ENCODE assay signal across 10 cellular contexts in the genomic region with DNA sequence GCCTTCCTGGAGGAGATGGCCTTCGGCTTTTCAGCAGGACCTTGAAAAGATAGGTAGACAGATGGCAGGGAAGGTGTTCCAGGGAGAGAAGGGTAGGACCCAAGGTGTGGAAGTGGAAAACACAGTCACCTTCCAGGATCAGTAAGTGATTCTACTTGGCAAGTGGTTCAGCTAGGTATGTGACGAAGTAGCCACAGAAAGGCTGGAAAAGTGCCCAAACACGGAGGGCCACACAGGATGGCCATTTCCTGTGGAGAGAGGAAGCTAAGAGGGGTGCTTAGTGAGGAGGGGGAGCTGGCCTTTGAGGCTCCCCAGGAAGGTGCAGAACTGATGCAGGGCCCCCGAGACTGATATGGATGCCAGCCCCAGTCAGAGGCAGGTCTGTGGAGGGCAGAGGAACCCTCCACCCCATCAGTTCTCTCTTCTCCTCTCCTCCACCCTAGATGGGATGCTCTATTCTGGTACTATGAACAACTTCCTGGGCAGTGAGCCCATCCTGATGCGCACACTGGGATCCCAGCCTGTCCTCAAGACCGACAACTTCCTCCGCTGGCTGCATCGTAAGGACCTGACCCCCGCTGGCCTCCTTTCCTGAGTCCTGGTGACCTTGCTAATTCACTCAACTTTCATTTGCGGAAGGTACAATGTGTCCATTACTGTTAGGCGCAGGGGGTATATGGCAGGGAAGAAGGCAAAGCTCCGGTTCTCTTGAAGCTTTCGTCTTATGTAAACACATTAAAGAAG. TPM values are rescaled to one million over a fixed set of nuclear protein-coding genes. Genes with fewer than 3 reads are reported as not detected.
A peak's percentile ranks its signal among the peaks of the same experiment; 100 is the strongest.
DNase-seq lines count a peak whose midpoint lies in the region; ATAC-seq and TF ChIP-seq lines count a peak whose summit lies in the region.
"Had no signal": no experiment of that assay in that cellular context is flagged by ENCODE, and none has a peak within 500 bp of the region (broad histone marks: within the 10 kb centered on the region; RNA-seq: fewer than 3 reads in every experiment).

No MANE protein-coding gene starts in this region.

- intact Hi-C loops in esophagus squamous epithelium (cut with DNase I): no loop called here

- H3K36me3 ChIP-seq in BE2C (no peaks in the 10 kb centered on the region), esophagus squamous epithelium (peaks cover 0 to 90% (median 0%) of the 10 kb centered on the region in 3 donors)

- ATAC-seq in SK-N-SH treated with all-trans-retinoic acid at 6 μM for 48 hours: peak; percentile 6
- ATAC-seq in HG02763 (IDR thresholded peaks at IDR 0.05; ENCODE audit: unreplicated experiment): no peak
- no peak for ATAC-seq in GM19455 (IDR thresholded peaks at IDR 0.05; ENCODE audit: unreplicated experiment)

- peak overlapping the region; percentile 58 to 80 (median 64) for H3K27ac ChIP-seq in esophagus squamous epithelium
- H3K27ac ChIP-seq: KMS-11 had no signal

- TF ChIP-seq CTCF in BE2C (IDR thresholded peaks at IDR 0.05; ENCODE audit: low read depth, low read length): no peak
- no peak for TF ChIP-seq CTCF in esophagus squamous epithelium (IDR thresholded peaks at IDR 0.05)
- TF ChIP-seq CTCF in neural crest cell (conservative IDR thresholded peaks at IDR 0.05): no peak

- H3K9me3 ChIP-seq in BE2C (no peaks in the 10 kb centered on the region), esophagus squamous epithelium (no peaks in the 10 kb centered on the region)

- peak overlapping the region; percentile 52 for H3K4me3 ChIP-seq in BE2C (ENCODE audit: low read depth, low read length)
- H3K4me3 ChIP-seq in esophagus squamous epithelium: peak overlapping the region in 3 of 4 donors; percentile 40 to 65 (median 50)

- no peaks in the 10 kb centered on the region for H3K36me3 Mint-ChIP-seq in neural crest cell (ENCODE audit: low read depth)

- H3K27ac Mint-ChIP-seq in neural crest cell (ENCODE audit: unreplicated experiment): no peak overlapping the region

- TF ChIP-seq POLR2A in esophagus squamous epithelium (IDR thresholded peaks at IDR 0.05): no peak

- H3K4me1 Mint-ChIP-seq in neural crest cell: peaks cover 13% of the 10 kb centered on the region

- H3K4me1 ChIP-seq in BE2C: peaks cover 16% of the 10 kb centered on the region
- H3K4me1 ChIP-seq in esophagus squamous epithelium: peaks cover 3 to 30% (median 7%) of the 10 kb centered on the region in 3 donors

- H3K27me3 Mint-ChIP-seq in neural crest cell (ENCODE audit: low read depth): peaks cover 7% of the 10 kb centered on the region

- H3K9me3 Mint-ChIP-seq in neural crest cell: no peaks in the 10 kb centered on the region

- H3K4me3 Mint-ChIP-seq in neural crest cell: peak overlapping the region; percentile 79

- WGBS in esophagus squamous epithelium, 2 donors: 62 to 81% methylated on average over 8 to 13 of the region's 13 CpGs

- H3K27me3 ChIP-seq in BE2C (no peaks in the 10 kb centered on the region), esophagus squamous epithelium (no peaks in the 10 kb centered on the region)

- DNase-seq in BE2C: no peak
- no peak for DNase-seq in esophagus squamous epithelium (lab: John Stamatoyannopoulos, UW)
- no peak for DNase-seq in neural crest cell (ENCODE audit: low read depth, low spot score)
- no peak for DNase-seq in NCI-H1105 (lab: John Stamatoyannopoulos, UW)
- DNase-seq in stimulated activated CD4-positive, alpha-beta T cell treated with anti-CD3 and anti-CD28 coated beads, Interleukin-1b, Interleukin-23, amount 100 ng/mL, for 48 hours: no peak
- DNase-seq: DMS 273 treated with DMSO at 0.1 percent for 48 hours had no signal

TF ChIP-seq in SK-N-SH treated with all-trans-retinoic acid at 6 μM for 48 hours, 23 proteins besides CTCF, POLR2A, EP300 and RAD21:
- TF ChIP-seq, protein P1, sequence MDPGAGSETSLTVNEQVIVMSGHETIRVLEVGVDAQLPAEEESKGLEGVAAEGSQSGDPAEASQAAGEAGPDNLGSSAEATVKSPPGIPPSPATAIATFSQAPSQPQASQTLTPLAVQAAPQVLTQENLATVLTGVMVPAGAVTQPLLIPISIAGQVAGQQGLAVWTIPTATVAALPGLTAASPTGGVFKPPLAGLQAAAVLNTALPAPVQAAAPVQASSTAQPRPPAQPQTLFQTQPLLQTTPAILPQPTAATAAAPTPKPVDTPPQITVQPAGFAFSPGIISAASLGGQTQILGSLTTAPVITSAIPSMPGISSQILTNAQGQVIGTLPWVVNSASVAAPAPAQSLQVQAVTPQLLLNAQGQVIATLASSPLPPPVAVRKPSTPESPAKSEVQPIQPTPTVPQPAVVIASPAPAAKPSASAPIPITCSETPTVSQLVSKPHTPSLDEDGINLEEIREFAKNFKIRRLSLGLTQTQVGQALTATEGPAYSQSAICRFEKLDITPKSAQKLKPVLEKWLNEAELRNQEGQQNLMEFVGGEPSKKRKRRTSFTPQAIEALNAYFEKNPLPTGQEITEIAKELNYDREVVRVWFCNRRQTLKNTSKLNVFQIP (CRISPR knock-in tag; IDR thresholded peaks at IDR 0.05; ENCODE audit: borderline replicate concordance, low read depth): no peak
- TF ChIP-seq OSR1 (CRISPR knock-in tag; IDR thresholded peaks at IDR 0.05): no peak
- no peak for TF ChIP-seq ESRRG (CRISPR knock-in tag; IDR thresholded peaks at IDR 0.05)
- no peak for TF ChIP-seq GLIS3 (CRISPR knock-in tag; IDR thresholded peaks at IDR 0.05)
- no peak for TF ChIP-seq ZFP30 (CRISPR knock-in tag; IDR thresholded peaks at IDR 0.05)
- no peak for TF ChIP-seq ZNF565 (CRISPR knock-in tag; conservative IDR thresholded peaks at IDR 0.05; ENCODE audit: low read depth)
- no peak for TF ChIP-seq BACH2 (CRISPR knock-in tag; IDR thresholded peaks at IDR 0.05; ENCODE audit: borderline replicate concordance)
- no peak for TF ChIP-seq ZFP3 (CRISPR knock-in tag; IDR thresholded peaks at IDR 0.05)

RNA-seq across cellular contexts. Expression of a gene that starts 6.8 kb away (rescaled TPM):
- polyA plus RNA-seq in BE2C (2012; ENCODE audit: insufficient read depth, insufficient read length, low read depth): 1.6 TPM
- total RNA-seq in esophagus squamous epithelium (10 to 100 TPM; 21.4 to 36.6 (median 23.1) TPM), neural crest cell (1.3 and 2.1 TPM in 2 replicates)

RNA-seq across cellular contexts. Expression of a gene that starts 33.7 kb away (rescaled TPM):
- polyA plus RNA-seq in BE2C (2012; ENCODE audit: insufficient read depth, insufficient read length, low read depth): 47.2 TPM
- total RNA-seq in esophagus squamous epithelium (10 to 100 TPM; 10.5 to 17.7 (median 15.7) TPM), neural crest cell (19.1 and 22.7 TPM in 2 replicates)

RNA-seq across cellular contexts. Expression of a gene that starts 45.7 kb away (rescaled TPM):
- polyA plus RNA-seq in BE2C (2012; ENCODE audit: insufficient read depth, insufficient read length, low read depth): 312 TPM
- total RNA-seq in esophagus squamous epithelium: 100 to 1,000 TPM; 322 to 480 (median 403) TPM
- 51.0 and 51.7 TPM in 2 replicates for total RNA-seq in neural crest cell

RNA-seq across cellular contexts. Expression of a gene that starts 52.6 kb away (rescaled TPM):
- polyA plus RNA-seq in BE2C (2012; ENCODE audit: insufficient read depth, insufficient read length, low read depth): 107 TPM
- total RNA-seq in esophagus squamous epithelium (10 to 100 TPM; 40.8 to 64.9 (median 53.5) TPM), neural crest cell (82.5 and 83.3 TPM in 2 replicates)
